Comparison of ENCODE assay signal across 20 cellular contexts in genomic region chr12:84874825-84875139, GRCh38. TPM values are rescaled to one million over a fixed set of nuclear protein-coding genes. Genes with fewer than 3 reads are reported as not detected.
DNase-seq lines count a peak whose midpoint lies in the region; ATAC-seq and TF ChIP-seq lines count a peak whose summit lies in the region.
"Had no signal": no experiment of that assay in that cellular context is flagged by ENCODE, and none has a peak within 500 bp of the region (broad histone marks: within the 10 kb centered on the region; RNA-seq: fewer than 3 reads in every experiment).

No MANE protein-coding gene starts in this region.

- H2AFZ ChIP-seq in KMS-11 (ENCODE audit: low read depth) (no peak overlapping the region), neuron (ENCODE audit: low read depth, low read length) (peak overlapping the region; percentile 52)

- H3K27me3 Mint-ChIP-seq in type B pancreatic cell: no peaks in the 10 kb centered on the region

- H3K27me3 ChIP-seq in KMS-11 (ENCODE audit: insufficient read depth, low read depth) (no peaks in the 10 kb centered on the region), neuron (ENCODE audit: insufficient read depth, low read length) (no peaks in the 10 kb centered on the region)
- H3K27me3 ChIP-seq: tibial artery had no signal

- no peaks in the 10 kb centered on the region for H3K36me3 ChIP-seq in KMS-11 (ENCODE audit: insufficient read depth)
- H3K36me3 ChIP-seq in neuron (ENCODE audit: insufficient read depth, low read length): no peaks in the 10 kb centered on the region
- H3K36me3 ChIP-seq: tibial artery had no signal

- H3K4me3 ChIP-seq in KMS-11 (IDR thresholded peaks at IDR 0.05; ENCODE audit: insufficient read depth, low read depth, low read length) (no peak overlapping the region), neuron (ENCODE audit: low read length) (no peak overlapping the region)
- H3K4me3 ChIP-seq: tibial artery had no signal

- no peak overlapping the region for H3K27ac ChIP-seq in KMS-11
- H3K27ac ChIP-seq: tibial artery had no signal

- no peaks in the 10 kb centered on the region for H3K36me3 Mint-ChIP-seq in type B pancreatic cell

- DNase-seq in type B pancreatic cell (ENCODE audit: extremely low spot score, unreplicated experiment): no peak
- DNase-seq: activated naive CD4-positive, alpha-beta T cell; activated T-cell treated with anti-CD3 and anti-CD28 coated beads, Interleukin-2, amount 50 U/mL, for 4 hours; cortex of kidney; endodermal cell; GOT3; retina; stimulated activated CD4-positive, alpha-beta T cell treated with anti-CD3 and anti-CD28 coated beads, Interleukin-4, amount 100 ng/mL, for 24 hours; stimulated activated naive CD4-positive, alpha-beta T cell treated with Interleukin-2 at 50 U/mL for 16 hours; T1000; tibial artery had no signal

- H3K9ac ChIP-seq in KMS-11: no peak overlapping the region

- no peak overlapping the region for H3K4me2 ChIP-seq in KMS-11

- H3K9me3 Mint-ChIP-seq in type B pancreatic cell: no peaks in the 10 kb centered on the region
- H3K9me3 Mint-ChIP-seq: activated T-cell treated with anti-CD3 and anti-CD28 coated beads, Interleukin-2, amount 50 U/mL, for 4 hours; endodermal cell had no signal

- no peaks in the 10 kb centered on the region for H3K9me3 ChIP-seq in neuron (ENCODE audit: low read length)
- H3K9me3 ChIP-seq: Caco-2, tibial artery had no signal

- no peaks in the 10 kb centered on the region for H3K4me1 Mint-ChIP-seq in type B pancreatic cell (ENCODE audit: unreplicated experiment)
- H3K4me1 Mint-ChIP-seq: endodermal cell had no signal

- peak; percentile 26; the same call in 1 of the 2 replicates for TF ChIP-seq CTCF in KMS-11 (conservative IDR thresholded peaks at IDR 0.05; ENCODE audit: low read depth, low read length)
- TF ChIP-seq CTCF in type B pancreatic cell (conservative IDR thresholded peaks at IDR 0.05): no peak

- no peaks in the 10 kb centered on the region for H3K79me2 ChIP-seq in KMS-11 (ENCODE audit: insufficient read depth, low read depth)

- ATAC-seq in GM18858 (IDR thresholded peaks at IDR 0.05; ENCODE audit: unreplicated experiment) (peak; percentile 5), GM21529 (IDR thresholded peaks at IDR 0.05; ENCODE audit: unreplicated experiment) (peak; percentile 6), GM21515 (IDR thresholded peaks at IDR 0.05; ENCODE audit: unreplicated experiment) (no peak), GM18520 (IDR thresholded peaks at IDR 0.05; ENCODE audit: unreplicated experiment) (no peak)

- H3K4me1 ChIP-seq in KMS-11 (ENCODE audit: low read depth, poor library complexity, severe bottlenecking) (no peaks in the 10 kb centered on the region), neuron (ENCODE audit: insufficient read depth, low read length) (peaks cover 8% of the 10 kb centered on the region)
- H3K4me1 ChIP-seq: Caco-2, tibial artery had no signal

- H4K20me1 ChIP-seq in KMS-11 (ENCODE audit: insufficient read depth): no peaks in the 10 kb centered on the region

- H3K4me3 Mint-ChIP-seq in type B pancreatic cell: no peak overlapping the region
- H3K4me3 Mint-ChIP-seq: activated T-cell treated with anti-CD3 and anti-CD28 coated beads, Interleukin-2, amount 50 U/mL, for 4 hours; endodermal cell had no signal

- no peak overlapping the region for H3K27ac Mint-ChIP-seq in type B pancreatic cell
- H3K27ac Mint-ChIP-seq: endodermal cell had no signal

RNA-seq across cellular contexts. Expression of gene SLC6A15, which starts 37.8 kb away (rescaled TPM):
- total RNA-seq in type B pancreatic cell (ENCODE audit: low replicate concordance): 1.4 and 14.8 TPM in 2 replicates
- total RNA-seq: activated CD8-positive, alpha-beta memory T cell treated with anti-CD3 and anti-CD28 coated beads for 36 hours; Caco-2; osteoblast had no signal

Comparison
In these comparisons a context has a peak if more than half of its experiments do, and no peak if none do; other contexts are left out.
1. ATAC-seq: peak in GM18858 (single experiment) and GM21529 (single experiment); none in GM21515 (single experiment) and GM18520 (single experiment).